Comparison of ENCODE assay signal across 21 cellular contexts in genomic region chr10:106652279-106652678, GRCh38.
DNase-seq lines count a peak whose midpoint lies in the region; ATAC-seq, FAIRE-seq and TF ChIP-seq lines count a peak whose summit lies in the region.
"Had no signal": no experiment of that assay in that cellular context is flagged by ENCODE, and none has a peak within 500 bp of the region (broad histone marks: within the 10 kb centered on the region; RNA-seq: fewer than 3 reads in every experiment).

No MANE protein-coding gene starts in this region.

- no peaks in the 10 kb centered on the region for H3K4me1 Mint-ChIP-seq in activated CD4-positive, alpha-beta T cell treated with anti-CD3 and anti-CD28 coated beads for 36 hours
- no peaks in the 10 kb centered on the region for H3K4me1 Mint-ChIP-seq in immature natural killer cell
- H3K4me1 Mint-ChIP-seq: neural crest cell had no signal

- H3K4me3 Mint-ChIP-seq in activated CD4-positive, alpha-beta T cell treated with anti-CD3 and anti-CD28 coated beads for 36 hours, result no peak overlapping the region
- H3K4me3 Mint-ChIP-seq in immature natural killer cell, result no peak overlapping the region
- H3K4me3 Mint-ChIP-seq: neural crest cell, type B pancreatic cell had no signal

- no peaks in the 10 kb centered on the region for H3K9me3 Mint-ChIP-seq in activated CD4-positive, alpha-beta T cell treated with anti-CD3 and anti-CD28 coated beads for 36 hours (ENCODE audit: low read depth)
- no peaks in the 10 kb centered on the region for H3K9me3 Mint-ChIP-seq in immature natural killer cell
- H3K9me3 Mint-ChIP-seq: neural crest cell, type B pancreatic cell had no signal

- H3K27me3 Mint-ChIP-seq in activated CD4-positive, alpha-beta T cell treated with anti-CD3 and anti-CD28 coated beads for 36 hours, result no peaks in the 10 kb centered on the region
- no peaks in the 10 kb centered on the region for H3K27me3 Mint-ChIP-seq in immature natural killer cell (ENCODE audit: low read depth in 3 of 3)
- H3K27me3 Mint-ChIP-seq: type B pancreatic cell had no signal

- no peaks in the 10 kb centered on the region for H3K36me3 ChIP-seq in bronchial epithelial cell (ENCODE audit: control insufficient read depth, insufficient read depth, low read length)
- H3K36me3 ChIP-seq: brain microvascular endothelial cell had no signal

- H3K36me3 Mint-ChIP-seq in activated CD4-positive, alpha-beta T cell treated with anti-CD3 and anti-CD28 coated beads for 36 hours (ENCODE audit: low read depth), result no peaks in the 10 kb centered on the region
- H3K36me3 Mint-ChIP-seq in immature natural killer cell, result no peaks in the 10 kb centered on the region
- H3K36me3 Mint-ChIP-seq: activated naive CD4-positive, alpha-beta T cell treated with anti-CD3 and anti-CD28 coated beads, Interleukin-2, amount 50 U/mL, for 72 hours; type B pancreatic cell had no signal

- no peak overlapping the region for H3K4me3 ChIP-seq in bronchial epithelial cell (ENCODE audit: low read depth, low read length)
- H3K4me3 ChIP-seq: A549 had no signal

- intact Hi-C loops in activated CD4-positive, alpha-beta T cell treated with anti-CD3 and anti-CD28 coated beads for 36 hours (cut with DNase I, micrococcal nuclease), result no loop called here
- intact Hi-C loops in left colon (cut with DNase I, micrococcal nuclease), result no loop called here

- FAIRE-seq in bronchial epithelial cell (lab: Jason Lieb, UNC), result no peak
- FAIRE-seq: A549 had no signal

- no peak for TF ChIP-seq CTCF in bronchial epithelial cell (IDR thresholded peaks at IDR 0.05; ENCODE audit: insufficient read depth, low read length, severe bottlenecking)

- no peaks in the 10 kb centered on the region for H3K27me3 ChIP-seq in bronchial epithelial cell (ENCODE audit: control insufficient read depth, insufficient read depth, low read length)
- H3K27me3 ChIP-seq: brain microvascular endothelial cell had no signal

- peak; percentile 8 for DNase-seq in activated CD4-positive, alpha-beta T cell treated with anti-CD3 and anti-CD28 coated beads for 36 hours
- no peak for DNase-seq in activated CD4-positive, alpha-beta T cell treated with anti-CD3 and anti-CD28 coated beads for 1 hour
- DNase-seq in NCI-H69 (lab: John Stamatoyannopoulos, UW), result peak; percentile 70
- DNase-seq in bronchial epithelial cell (ENCODE audit: low read depth), result peak; percentile 6
- no peak for DNase-seq in left colon
- DNase-seq in immature natural killer cell, result no peak
- DNase-seq: activated CD8-positive, alpha-beta memory T cell treated with anti-CD3 and anti-CD28 coated beads, Interleukin-2, amount 50 U/mL, for 48 hours; brain microvascular endothelial cell; hippocampal formation; kidney glomerular epithelial cell; midbrain; NCI-H187 treated with DMSO at 0.1 percent for 48 hours; NCI-H524; stimulated activated naive CD8-positive, alpha-beta T cell treated with anti-CD3 and anti-CD28 coated beads, Interleukin-15, Interleukin-2, amounts not matched to agents 100 U/mL and 50 U/mL, for 24 hours; T-helper 1 cell had no signal

- POLR2A ChIA-PET in activated CD4-positive, alpha-beta T cell treated with anti-CD3 and anti-CD28 coated beads for 36 hours (lab: Charles Lee), result no interaction called here

- no peak for ATAC-seq in activated CD4-positive, alpha-beta T cell treated with anti-CD3 and anti-CD28 coated beads for 36 hours
- ATAC-seq in GM21360 (IDR thresholded peaks at IDR 0.05; ENCODE audit: unreplicated experiment) (peak; percentile 90), HG02623 (IDR thresholded peaks at IDR 0.05; ENCODE audit: unreplicated experiment) (no peak), left colon (no peak)
- ATAC-seq: A549; stimulated activated naive CD8-positive, alpha-beta T cell treated with anti-CD3 and anti-CD28 coated beads, Interleukin-15, Interleukin-2, amounts not matched to agents 100 U/mL and 50 U/mL, for 24 hours had no signal

- CTCF ChIA-PET in activated CD4-positive, alpha-beta T cell treated with anti-CD3 and anti-CD28 coated beads for 36 hours (lab: Charles Lee), result no interaction called here

- H3K27ac Mint-ChIP-seq in activated CD4-positive, alpha-beta T cell treated with anti-CD3 and anti-CD28 coated beads for 36 hours, result no peak overlapping the region
- H3K27ac Mint-ChIP-seq in immature natural killer cell, result no peak overlapping the region
- H3K27ac Mint-ChIP-seq: activated naive CD4-positive, alpha-beta T cell treated with anti-CD3 and anti-CD28 coated beads, Interleukin-2, amount 50 U/mL, for 72 hours; type B pancreatic cell had no signal

Comparison
In these comparisons a context has a peak if more than half of its experiments do, and no peak if none do; other contexts are left out.
1. DNase-seq: peak in activated CD4-positive, alpha-beta T cell treated with anti-CD3 and anti-CD28 coated beads for 36 hours (single experiment), NCI-H69 (single experiment) and bronchial epithelial cell (single experiment); none in activated CD4-positive, alpha-beta T cell treated with anti-CD3 and anti-CD28 coated beads for 1 hour (single experiment), left colon (0 of 2) and immature natural killer cell (0 of 3).